In the genomic region with DNA sequence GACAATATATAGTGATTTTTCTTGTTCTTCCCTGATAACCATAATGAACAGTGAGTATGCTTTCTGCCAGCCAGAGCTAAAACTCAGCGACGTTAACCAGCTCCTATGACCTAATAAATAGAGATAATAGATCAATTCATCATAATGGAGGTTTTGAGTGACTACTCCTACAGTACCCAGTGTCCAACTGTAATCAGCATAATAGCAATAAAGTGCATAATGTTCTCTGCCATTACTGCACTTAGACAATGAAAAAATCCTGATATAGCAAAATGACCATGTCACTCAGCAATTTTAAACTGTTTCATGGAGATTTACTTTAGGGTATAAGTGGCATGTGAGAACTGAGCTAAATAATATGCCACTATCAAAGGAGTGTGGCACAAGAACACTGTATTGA, we compare ENCODE assay signal across 16 cellular contexts. TPM values are rescaled to one million over a fixed set of nuclear protein-coding genes. Genes with fewer than 3 reads are reported as not detected.
A peak's percentile ranks its signal among the peaks of the same experiment; 100 is the strongest.
DNase-seq lines count a peak whose midpoint lies in the region; ATAC-seq, FAIRE-seq and TF ChIP-seq lines count a peak whose summit lies in the region.
"Had no signal": no experiment of that assay in that cellular context is flagged by ENCODE, and none has a peak within 500 bp of the region (broad histone marks: within the 10 kb centered on the region; RNA-seq: fewer than 3 reads in every experiment).

No MANE protein-coding gene starts in this region.

- POLR2A ChIA-PET in A549 (lab: Yijun Ruan, JAX), result interaction anchor here (1.1 kb wide), 1 partner anchor 46 kb away, joined by 4 read pairs; a partner anchor contains a TSS

- TF ChIP-seq RAD21 in A549 (conservative IDR thresholded peaks at IDR 0.05 in 1 of 2, IDR thresholded peaks at IDR 0.05 in 1 of 2), result no peak

- no peak overlapping the region for H3K4me2 ChIP-seq in A549
- H3K4me2 ChIP-seq: BLaER1 treated with 17β-estradiol and CSF1 and Interleukin-3, amounts not matched to agents 10 nM and 100 nM had no signal

- no peak for FAIRE-seq in A549 (lab: Jason Lieb, UNC)

- DNase-seq in A549 (ENCODE audit: low read depth in 1 of 2, low spot score in 1 of 2), result no peak
- peak; percentile 76 for DNase-seq in NCI-H1436 (lab: John Stamatoyannopoulos, UW)
- peak; percentile 77 for DNase-seq in NCI-H2227 (lab: John Stamatoyannopoulos, UW; ENCODE audit: unreplicated experiment)
- DNase-seq in left kidney (ENCODE audit: low read depth, low spot score), result peak; percentile 1
- DNase-seq in foreskin fibroblast, result no peak
- DNase-seq: 8988T; ACHN; CD4-positive, CD25-positive, alpha-beta regulatory T cell; DMS53; GF-D8; GOT3 had no signal

- ATAC-seq in A549, result no peak
- no peak for ATAC-seq in HG03025 (IDR thresholded peaks at IDR 0.05; ENCODE audit: low FRiP score, unreplicated experiment)
- no peak for ATAC-seq in activated CD4-positive, CD25-positive, alpha-beta regulatory T cell treated with anti-CD3 and anti-CD28 coated beads, Interleukin-2, amount 50 U/mL, for 24 hours
- ATAC-seq in GM21360 (IDR thresholded peaks at IDR 0.05; ENCODE audit: unreplicated experiment), result no peak

- TF ChIP-seq CTCF in A549 (IDR thresholded peaks at IDR 0.05) (no peak), foreskin fibroblast (IDR thresholded peaks at IDR 0.05; ENCODE audit: low read depth, low read length) (no peak)

- no peak overlapping the region for H3K27ac ChIP-seq in A549
- H3K27ac ChIP-seq: BLaER1 treated with 17β-estradiol and CSF1 and Interleukin-3, amounts not matched to agents 10 nM and 100 nM had no signal

- H3K9me3 ChIP-seq in A549, result no peaks in the 10 kb centered on the region

- 78% methylated on average over 2 of the region's 2 CpGs for WGBS in A549 (ENCODE audit: missing lambda C conversion rate)

- TF ChIP-seq POLR2A in A549 (IDR thresholded peaks at IDR 0.05; ENCODE audit: low read length), result no peak

- no peaks in the 10 kb centered on the region for H3K4me1 ChIP-seq in A549
- H3K4me1 ChIP-seq: BLaER1 treated with 17β-estradiol and CSF1 and Interleukin-3, amounts not matched to agents 10 nM and 100 nM had no signal

- TF ChIP-seq EP300 in A549 (IDR thresholded peaks at IDR 0.05), result no peak

- CTCF ChIA-PET in A549 (lab: Yijun Ruan, JAX), result no interaction called here

- H3K4me3 ChIP-seq in A549, result no peak overlapping the region
- no peak overlapping the region for H3K4me3 ChIP-seq in foreskin fibroblast (ENCODE audit: low read depth in 1 of 2, low read length in 2 of 2)
- H3K4me3 ChIP-seq: BLaER1 treated with 17β-estradiol and CSF1 and Interleukin-3, amounts not matched to agents 10 nM and 100 nM; HAP-1 had no signal

TF ChIP-seq in A549, 52 proteins besides CTCF, POLR2A, EP300 and RAD21:
- TF ChIP-seq MYC (IDR thresholded peaks at IDR 0.05; ENCODE audit: borderline replicate concordance, low read length) (no peak), KDM5A (IDR thresholded peaks at IDR 0.05) (no peak), ESRRA (IDR thresholded peaks at IDR 0.05; ENCODE audit: borderline replicate concordance, low read length) (no peak), MAFK (IDR thresholded peaks at IDR 0.05; ENCODE audit: partially characterized antibody) (peak; percentile 34)

RNA-seq across cellular contexts. Expression of a gene that starts 20.6 kb away (rescaled TPM):
- 30.8 and 36.8 TPM in 2 replicates for polyA plus RNA-seq in A549 (2011; rRNA removed)
- polyA plus RNA-seq in A549 (2012; cell fraction: cytosol; rRNA removed), result 9.7 and 9.9 TPM in 2 replicates
- polyA plus RNA-seq in A549 (2012; cell fraction: nucleus; rRNA removed), result 7.1 and 12.9 TPM in 2 replicates
- polyA plus RNA-seq in A549 (2017; fragmentation: RNase III; extraction: RNeasy Plus Mini Kit Qiagen cat#74134 plus additional on column Dnase treatment), result 15.5 to 18.1 TPM (median 16.0 TPM) in 3 replicates
- polyA minus RNA-seq in A549 (2011; rRNA and poly(A)+ RNA removed), result 8.1 and 8.4 TPM in 2 replicates

RNA-seq across cellular contexts. Expression of a gene that starts 46.2 kb away (rescaled TPM):
- polyA plus RNA-seq in A549 (2011; rRNA removed) (15.7 and 18.9 TPM in 2 replicates), A549 (2017; fragmentation: RNase III; extraction: RNeasy Plus Mini Kit Qiagen cat#74134 plus additional on column Dnase treatment) (20.6 to 21.1 TPM (median 20.9 TPM) in 3 replicates)
- 7.6 and 7.7 TPM in 2 replicates for polyA plus RNA-seq in A549 (2012; cell fraction: cytosol; rRNA removed)
- 2.5 and 4.1 TPM in 2 replicates for polyA plus RNA-seq in A549 (2012; cell fraction: nucleus; rRNA removed)
- 8.1 and 9.6 TPM in 2 replicates for polyA minus RNA-seq in A549 (2011; rRNA and poly(A)+ RNA removed)

RNA-seq across cellular contexts. Expression of a gene that starts 53.1 kb away (rescaled TPM):
- polyA plus RNA-seq in A549 (2011; rRNA removed) (16.8 and 18.5 TPM in 2 replicates), A549 (2017; fragmentation: RNase III; extraction: RNeasy Plus Mini Kit Qiagen cat#74134 plus additional on column Dnase treatment) (10.8 to 11.5 TPM (median 11.1 TPM) in 3 replicates)
- 3.5 and 3.8 TPM in 2 replicates for polyA plus RNA-seq in A549 (2012; cell fraction: cytosol; rRNA removed)
- polyA plus RNA-seq in A549 (2012; cell fraction: nucleus; rRNA removed), result 4.4 and 7.5 TPM in 2 replicates
- polyA minus RNA-seq in A549 (2011; rRNA and poly(A)+ RNA removed), result 13.9 TPM in 2 replicates

Comparison
In these comparisons a context has a peak if more than half of its experiments do, and no peak if none do; other contexts are left out.
1. DNase-seq: peak in NCI-H1436 (single experiment), NCI-H2227 (single experiment) and left kidney (single experiment); none in A549 (0 of 2) and foreskin fibroblast (0 of 2).